34 cellular contexts compared by ENCODE assay signal in the genomic region with DNA sequence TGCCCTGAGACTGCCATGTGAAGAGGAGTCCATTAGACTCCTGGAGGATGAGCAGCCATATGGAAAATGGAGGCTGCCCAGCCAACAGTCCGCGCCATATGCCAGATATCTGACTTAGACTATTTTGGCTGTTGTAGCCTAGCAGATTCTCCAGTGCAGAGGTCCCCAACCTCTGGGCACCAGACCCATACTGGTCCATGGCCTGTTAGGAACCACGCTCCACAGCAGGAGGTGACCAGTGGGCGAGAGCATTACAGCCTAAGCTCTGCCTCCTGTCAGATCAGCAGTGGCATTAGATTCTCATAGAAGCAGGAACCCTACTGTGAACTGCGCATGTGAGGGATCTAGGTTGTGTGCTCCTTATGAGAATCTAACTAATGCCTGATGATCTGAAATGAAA.
DNase-seq lines count a peak whose midpoint lies in the region; ATAC-seq, FAIRE-seq and TF ChIP-seq lines count a peak whose summit lies in the region.
"Had no signal": no experiment of that assay in that cellular context is flagged by ENCODE, and none has a peak within 500 bp of the region (broad histone marks: within the 10 kb centered on the region; RNA-seq: fewer than 3 reads in every experiment).

No MANE protein-coding gene starts in this region.

- intact Hi-C loops in cardiac septum (cut with DNase I) (no loop called here), Right ventricle myocardium superior (cut with DNase I) (no loop called here), kidney (cut with DNase I) (no loop called here), sigmoid colon (cut with DNase I) (no loop called here)
- intact Hi-C loops in activated CD4-positive, alpha-beta T cell treated with anti-CD3 and anti-CD28 coated beads for 36 hours (cut with DNase I, micrococcal nuclease), result no loop called here

- no peak for FAIRE-seq in kidney (lab: Jason Lieb, UNC)
- FAIRE-seq: A204.1, A549, D721Med had no signal

- no peaks in the 10 kb centered on the region for H3K36me3 ChIP-seq in kidney (ENCODE audit: control insufficient read depth in 1 of 2, insufficient read depth in 2 of 2, low read length in 2 of 2)
- no peaks in the 10 kb centered on the region for H3K36me3 ChIP-seq in sigmoid colon
- H3K36me3 ChIP-seq: BE2C; BLaER1; BLaER1 treated with 17β-estradiol and CSF1 and Interleukin-3, amounts not matched to agents 10 nM and 100 nM had no signal

- no peak for TF ChIP-seq POLR2A in sigmoid colon (IDR thresholded peaks at IDR 0.05)

- H3K4me1 Mint-ChIP-seq in activated CD4-positive, alpha-beta T cell treated with anti-CD3 and anti-CD28 coated beads for 36 hours, result no peaks in the 10 kb centered on the region
- H3K4me1 Mint-ChIP-seq: B cell; CD14-positive monocyte; CD4-positive, alpha-beta memory T cell; CD4-positive, CD25-positive, alpha-beta regulatory T cell; CD8-positive, alpha-beta memory T cell had no signal

- WGBS in sigmoid colon, 2 donors, result 90 to 92% methylated on average over 5 of the region's 5 CpGs

- ATAC-seq in Right ventricle myocardium superior (ENCODE audit: poor library complexity) (no peak), GM18519 (IDR thresholded peaks at IDR 0.05; ENCODE audit: low FRiP score, unreplicated experiment) (no peak)
- ATAC-seq in activated CD4-positive, alpha-beta T cell treated with anti-CD3 and anti-CD28 coated beads for 36 hours, result no peak
- ATAC-seq: A549; CD8-positive, alpha-beta T cell had no signal

- H3K9me3 Mint-ChIP-seq in activated CD4-positive, alpha-beta T cell treated with anti-CD3 and anti-CD28 coated beads for 36 hours (ENCODE audit: low read depth), result no peaks in the 10 kb centered on the region

- no peaks in the 10 kb centered on the region for H3K27me3 Mint-ChIP-seq in activated CD4-positive, alpha-beta T cell treated with anti-CD3 and anti-CD28 coated beads for 36 hours
- H3K27me3 Mint-ChIP-seq: B cell; CD4-positive, alpha-beta memory T cell; CD4-positive, alpha-beta T cell; CD4-positive, CD25-positive, alpha-beta regulatory T cell; CD8-positive, alpha-beta memory T cell had no signal

- H3K27ac ChIP-seq in kidney (ENCODE audit: low read depth in 2 of 2, low read length in 2 of 2), result no peak overlapping the region
- no peak overlapping the region for H3K27ac ChIP-seq in sigmoid colon
- H3K27ac ChIP-seq: 22Rv1; A549; BLaER1; BLaER1 treated with 17β-estradiol and CSF1 and Interleukin-3, amounts not matched to agents 10 nM and 100 nM; C4-2B had no signal

- H3K9me3 ChIP-seq in kidney (ENCODE audit: control insufficient read depth in 1 of 2, low read length in 2 of 2) (no peaks in the 10 kb centered on the region), sigmoid colon (no peaks in the 10 kb centered on the region)
- H3K9me3 ChIP-seq: A549; BE2C; BLaER1; BLaER1 treated with 17β-estradiol and CSF1 and Interleukin-3, amounts not matched to agents 10 nM and 100 nM; Caco-2 had no signal

- H3K36me3 Mint-ChIP-seq in activated CD4-positive, alpha-beta T cell treated with anti-CD3 and anti-CD28 coated beads for 36 hours (ENCODE audit: low read depth), result no peaks in the 10 kb centered on the region
- H3K36me3 Mint-ChIP-seq: CD14-positive monocyte; CD4-positive, alpha-beta memory T cell; CD4-positive, CD25-positive, alpha-beta regulatory T cell; CD8-positive, alpha-beta memory T cell; CD8-positive, alpha-beta T cell had no signal

- POLR2A ChIA-PET in activated CD4-positive, alpha-beta T cell treated with anti-CD3 and anti-CD28 coated beads for 36 hours (lab: Charles Lee), result no interaction called here

- CTCF ChIA-PET in activated CD4-positive, alpha-beta T cell treated with anti-CD3 and anti-CD28 coated beads for 36 hours (lab: Charles Lee), result no interaction called here

- H3K27ac Mint-ChIP-seq in activated CD4-positive, alpha-beta T cell treated with anti-CD3 and anti-CD28 coated beads for 36 hours, result no peak overlapping the region
- H3K27ac Mint-ChIP-seq: B cell; CD14-positive monocyte; CD4-positive, alpha-beta memory T cell; CD4-positive, alpha-beta T cell; CD4-positive, CD25-positive, alpha-beta regulatory T cell; CD8-positive, alpha-beta memory T cell; CD8-positive, alpha-beta T cell had no signal

- H3K4me1 ChIP-seq in kidney (ENCODE audit: control insufficient read depth in 1 of 2, insufficient read depth in 1 of 2, low read depth in 1 of 2, low read length in 2 of 2) (no peaks in the 10 kb centered on the region), sigmoid colon (no peaks in the 10 kb centered on the region)
- H3K4me1 ChIP-seq: A549; BE2C; BLaER1; BLaER1 treated with 17β-estradiol and CSF1 and Interleukin-3, amounts not matched to agents 10 nM and 100 nM; Caco-2 had no signal

- H3K27me3 ChIP-seq in sigmoid colon, result no peaks in the 10 kb centered on the region
- H3K27me3 ChIP-seq: BE2C; BLaER1; BLaER1 treated with 17β-estradiol and CSF1 and Interleukin-3, amounts not matched to agents 10 nM and 100 nM had no signal

- no peak overlapping the region for H3K4me3 Mint-ChIP-seq in activated CD4-positive, alpha-beta T cell treated with anti-CD3 and anti-CD28 coated beads for 36 hours
- H3K4me3 Mint-ChIP-seq: B cell; CD14-positive monocyte; CD4-positive, alpha-beta memory T cell; CD4-positive, alpha-beta T cell; CD4-positive, CD25-positive, alpha-beta regulatory T cell; CD8-positive, alpha-beta T cell had no signal

- TF ChIP-seq CTCF in kidney (IDR thresholded peaks at IDR 0.05; ENCODE audit: borderline replicate concordance, extremely low read depth, insufficient read depth) (no peak), sigmoid colon (IDR thresholded peaks at IDR 0.05) (no peak)

- no peak overlapping the region for H3K9ac ChIP-seq in kidney (ENCODE audit: low read length in 2 of 2)
- H3K9ac ChIP-seq: BLaER1; BLaER1 treated with 17β-estradiol and CSF1 and Interleukin-3, amounts not matched to agents 10 nM and 100 nM had no signal

- H3K4me3 ChIP-seq in kidney (ENCODE audit: low read length in 2 of 2) (no peak overlapping the region), sigmoid colon (no peak overlapping the region)
- H3K4me3 ChIP-seq: A549; BLaER1; BLaER1 treated with 17β-estradiol and CSF1 and Interleukin-3, amounts not matched to agents 10 nM and 100 nM had no signal

- DNase-seq in cardiac septum (ENCODE audit: low spot score) (peak; percentile 68), Right ventricle myocardium superior (no peak), kidney (peak; percentile 43), sigmoid colon (peak; percentile 42)
- no peak for DNase-seq in activated CD4-positive, alpha-beta T cell treated with anti-CD3 and anti-CD28 coated beads for 36 hours
- DNase-seq: 8988T; ACHN; AML-193; BE2C; Caco-2; Calu3; CD4-positive, alpha-beta memory T cell; CD4-positive, alpha-beta T cell; CD4-positive, CD25-positive, alpha-beta regulatory T cell; CD8-positive, alpha-beta memory T cell; COR-L47; DMS 273 treated with DMSO at 0.1 percent for 48 hours; DMS153; DMS53; DMS79; DMS79 treated with DMSO at 0.1 percent for 48 hours; DND-41; EL had no signal

- TF ChIP-seq EP300 in sigmoid colon (IDR thresholded peaks at IDR 0.05), result no peak

Comparison
In these comparisons a context has a peak if more than half of its experiments do, and no peak if none do; other contexts are left out.
1. DNase-seq: peak in cardiac septum (single experiment), kidney (single experiment) and sigmoid colon (single experiment); none in Right ventricle myocardium superior (single experiment) and activated CD4-positive, alpha-beta T cell treated with anti-CD3 and anti-CD28 coated beads for 36 hours (single experiment).